Comparison of ENCODE assay signal across 29 cellular contexts in the genomic region with DNA sequence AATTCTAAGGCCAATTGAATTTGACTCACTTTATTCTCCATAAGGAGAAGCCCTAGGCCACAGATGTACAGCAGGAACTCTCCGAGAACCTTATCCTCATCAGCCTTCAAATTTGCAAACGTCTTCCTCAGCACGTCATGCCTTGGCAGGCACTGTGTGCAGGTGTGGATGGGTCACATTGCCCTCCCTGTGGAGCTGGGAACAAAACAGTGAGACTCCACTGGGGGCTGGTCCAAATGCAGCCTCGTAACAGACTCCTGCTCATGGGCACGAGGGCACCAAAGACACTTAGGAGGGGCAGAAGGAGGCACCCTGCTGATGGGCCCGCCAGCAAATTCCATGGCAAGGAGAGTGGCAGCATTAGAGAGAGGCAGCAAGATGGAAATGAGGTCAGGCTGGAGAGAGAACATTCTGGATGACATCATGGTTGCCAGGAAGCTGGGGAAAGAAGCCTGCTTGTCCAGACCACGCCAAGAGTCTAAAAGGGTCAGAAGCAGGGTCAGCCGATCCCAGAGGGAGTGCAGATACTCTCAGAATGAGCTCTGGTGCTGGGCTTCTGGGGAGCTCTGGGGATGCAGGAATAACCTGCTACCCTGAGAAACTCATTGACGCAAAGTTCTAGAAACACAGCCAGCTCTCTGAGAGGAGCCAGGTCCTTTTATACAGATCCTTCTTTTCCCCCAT.
DNase-seq lines count a peak whose midpoint lies in the region; ATAC-seq, FAIRE-seq and TF ChIP-seq lines count a peak whose summit lies in the region.
"Had no signal": no experiment of that assay in that cellular context is flagged by ENCODE, and none has a peak within 500 bp of the region (broad histone marks: within the 10 kb centered on the region; RNA-seq: fewer than 3 reads in every experiment).

No MANE protein-coding gene starts in this region.

- H3K4me3 ChIP-seq in HepG2 (replicated peaks in 1 of 3; ENCODE audit: insufficient read depth in 1 of 3, low read depth in 2 of 3, low read length in 3 of 3) = no peak overlapping the region
- H3K4me3 ChIP-seq in right lobe of liver = no peak overlapping the region
- H3K4me3 ChIP-seq: ovary, sigmoid colon, testis had no signal

- H3K9ac ChIP-seq in HepG2 (ENCODE audit: insufficient read depth, low read depth, low read length) = no peak overlapping the region

- in situ Hi-C loops in HepG2 (cut with HindIII; ENCODE audit: extremely low pct_ligation_motif_present, low pct_unique_long_range_greater_than_20kb) = no loop called here

- no peak for ATAC-seq in HepG2
- no peak for ATAC-seq in right lobe of liver
- ATAC-seq in left cardiac atrium = peak; percentile 71 to 83
- no peak for ATAC-seq in activated naive CD8-positive, alpha-beta T cell treated with anti-CD3 and anti-CD28 coated beads, Interleukin-2, amount 50 U/mL, for 24 hours
- ATAC-seq: naive thymus-derived CD4-positive, alpha-beta T cell; PC-3; stimulated activated naive CD8-positive, alpha-beta T cell treated with anti-CD3 and anti-CD28 coated beads, Interleukin-15, Interleukin-2, amounts not matched to agents 100 U/mL and 50 U/mL, for 24 hours had no signal

- intact Hi-C loops in HepG2 (cut with micrococcal nuclease; ENCODE audit: unreplicated experiment) = no loop called here
- intact Hi-C loops in right lobe of liver (cut with DNase I) = loop anchor here in 1 of 2 donors (10.0 kb wide), 1 partner anchor 313 kb away; no protein-coding TSS in a partner anchor
- intact Hi-C loops in left cardiac atrium (cut with DNase I) = no loop called here

- H3K4me2 ChIP-seq in HepG2 (ENCODE audit: low read depth, low read length) = no peak overlapping the region

- POLR2A ChIA-PET in HepG2 (lab: Yijun Ruan, JAX) = no interaction called here

- no peaks in the 10 kb centered on the region for H4K20me1 ChIP-seq in HepG2 (ENCODE audit: insufficient read depth, low read length)

- 21% methylated on average over 9 of the region's 9 CpGs for WGBS in HepG2 (ENCODE audit: low lambda C conversion rate)
- 26% methylated on average over 3 of the region's 9 CpGs for WGBS in right lobe of liver (ENCODE audit: insufficient coverage, low coverage, low lambda C conversion rate, missing lambda C conversion rate)

- H3K4me1 Mint-ChIP-seq in activated naive CD8-positive, alpha-beta T cell treated with anti-CD3 and anti-CD28 coated beads, Interleukin-2, amount 50 U/mL, for 24 hours = no peaks in the 10 kb centered on the region
- H3K4me1 Mint-ChIP-seq: CD4-positive, alpha-beta memory T cell; naive thymus-derived CD4-positive, alpha-beta T cell had no signal

- no peaks in the 10 kb centered on the region for H3K9me3 ChIP-seq in HepG2 (ENCODE audit: low read length)
- H3K9me3 ChIP-seq in right lobe of liver = no peaks in the 10 kb centered on the region
- H3K9me3 ChIP-seq: ovary, sigmoid colon, testis had no signal

- no peaks in the 10 kb centered on the region for H3K36me3 ChIP-seq in HepG2 (replicated peaks in 1 of 2; ENCODE audit: control insufficient read depth in 1 of 2, insufficient read depth in 2 of 2, low read length in 2 of 2)
- no peaks in the 10 kb centered on the region for H3K36me3 ChIP-seq in right lobe of liver
- H3K36me3 ChIP-seq: ovary, sigmoid colon had no signal

- TF ChIP-seq RAD21 in HepG2 (CRISPR knock-in tag; IDR thresholded peaks at IDR 0.05) = no peak

- no peaks in the 10 kb centered on the region for H3K9me3 Mint-ChIP-seq in activated naive CD8-positive, alpha-beta T cell treated with anti-CD3 and anti-CD28 coated beads, Interleukin-2, amount 50 U/mL, for 24 hours
- H3K9me3 Mint-ChIP-seq: activated T-helper 1 cell treated with anti-CD3 and anti-CD28 coated beads, Interleukin-12 subunit alpha, Interleukin-12 subunit beta, Interleukin-2, Interleukin-4 antibody, amounts not matched to agents 30 ng/mL and 10 ng/mL and 1 ng/mL, durations not matched to agents 14 hours and 24 hours and 36 hours; CD4-positive, alpha-beta memory T cell had no signal

- CTCF ChIA-PET in HepG2 (lab: Yijun Ruan, JAX; ENCODE audit: low intra/inter-chr PET ratio, low total read pairs) = no interaction called here

- no peak overlapping the region for H3K4me3 Mint-ChIP-seq in activated naive CD8-positive, alpha-beta T cell treated with anti-CD3 and anti-CD28 coated beads, Interleukin-2, amount 50 U/mL, for 24 hours
- H3K4me3 Mint-ChIP-seq: activated T-helper 1 cell treated with anti-CD3 and anti-CD28 coated beads, Interleukin-12 subunit alpha, Interleukin-12 subunit beta, Interleukin-2, Interleukin-4 antibody, amounts not matched to agents 30 ng/mL and 10 ng/mL and 1 ng/mL, durations not matched to agents 14 hours and 24 hours and 36 hours; CD4-positive, alpha-beta memory T cell; naive thymus-derived CD4-positive, alpha-beta T cell had no signal

- H3K27ac ChIP-seq in HepG2 (ENCODE audit: extremely low read length, insufficient read depth, low read length) = no peak overlapping the region
- no peak overlapping the region for H3K27ac ChIP-seq in right lobe of liver
- H3K27ac ChIP-seq: ovary, sigmoid colon, testis had no signal

- no TSS peak for BruUV-seq in HepG2 (replicated peaks; lab: Mats Ljungman, UMichigan)

- no peak for TF ChIP-seq CTCF in HepG2 (CRISPR knock-in tag; IDR thresholded peaks at IDR 0.05)
- TF ChIP-seq CTCF in right lobe of liver (IDR thresholded peaks at IDR 0.05) = no peak

- no peak overlapping the region for H3K27ac Mint-ChIP-seq in activated naive CD8-positive, alpha-beta T cell treated with anti-CD3 and anti-CD28 coated beads, Interleukin-2, amount 50 U/mL, for 24 hours
- H3K27ac Mint-ChIP-seq: activated T-helper 1 cell treated with anti-CD3 and anti-CD28 coated beads, Interleukin-12 subunit alpha, Interleukin-12 subunit beta, Interleukin-2, Interleukin-4 antibody, amounts not matched to agents 30 ng/mL and 10 ng/mL and 1 ng/mL, durations not matched to agents 14 hours and 24 hours and 36 hours; CD4-positive, alpha-beta memory T cell had no signal

- no peaks in the 10 kb centered on the region for H3K79me2 ChIP-seq in HepG2 (ENCODE audit: insufficient read depth, low read length)

- no peaks in the 10 kb centered on the region for H3K36me3 Mint-ChIP-seq in activated naive CD8-positive, alpha-beta T cell treated with anti-CD3 and anti-CD28 coated beads, Interleukin-2, amount 50 U/mL, for 24 hours (ENCODE audit: low read depth)
- H3K36me3 Mint-ChIP-seq: CD4-positive, alpha-beta memory T cell; naive thymus-derived CD4-positive, alpha-beta T cell had no signal

- TF ChIP-seq EP300 in HepG2 (IDR thresholded peaks at IDR 0.05; ENCODE audit: low read depth in 2 of 2, low read length in 2 of 2) (no peak), HepG2 (CRISPR knock-in tag; IDR thresholded peaks at IDR 0.05; ENCODE audit: borderline replicate concordance) (no peak)

- no peaks in the 10 kb centered on the region; the same call in 1 of the 2 replicates for H3K4me1 ChIP-seq in HepG2 (ENCODE audit: insufficient read depth, low read length)
- H3K4me1 ChIP-seq in right lobe of liver = no peaks in the 10 kb centered on the region
- H3K4me1 ChIP-seq: sigmoid colon, testis had no signal

- no peak for FAIRE-seq in HepG2 (lab: Jason Lieb, UNC)
- FAIRE-seq: A204.1, GM12892, H1, urothelium cell line had no signal

- no peak overlapping the region for H2AFZ ChIP-seq in HepG2 (ENCODE audit: low read length)

- DNase-seq in HepG2 (ENCODE audit: low spot score) = no peak
- DNase-seq in right lobe of liver = no peak
- peak; percentile 62 for DNase-seq in left cardiac atrium
- DNase-seq in pons (ENCODE audit: low spot score) = peak; percentile 14
- DNase-seq in kidney glomerular epithelial cell (lab: John Stamatoyannopoulos, UW) = no peak
- DNase-seq in activated naive CD8-positive, alpha-beta T cell treated with anti-CD3 and anti-CD28 coated beads, Interleukin-2, amount 50 U/mL, for 24 hours = no peak
- no peak for DNase-seq in NCI-H1105 (lab: John Stamatoyannopoulos, UW)
- no peak for DNase-seq in NCI-H2029 (lab: John Stamatoyannopoulos, UW)
- DNase-seq: activated CD4-positive, alpha-beta T cell treated with anti-CD3 and anti-CD28 coated beads, Interleukin-2, amount 50 U/mL, for 1 hour; activated naive CD4-positive, alpha-beta T cell treated with anti-CD3 and anti-CD28 coated beads, Interleukin-2, amount 50 U/mL, for 16 hours; CD4-positive, alpha-beta memory T cell; cortex of kidney; EL; foreskin melanocyte; midbrain; naive thymus-derived CD4-positive, alpha-beta T cell; NCI-H2171 treated with DMSO at 0.1 percent for 48 hours; NCI-H510A treated with DMSO at 0.1 percent for 48 hours; NK-92 treated with Interleukin-12 subunit alpha and Interleukin-12 subunit beta, amount 100 ng/mL, for 24 hours; PC-3; sigmoid colon; stimulated activated naive CD8-positive, alpha-beta T cell treated with anti-CD3 and anti-CD28 coated beads, Interleukin-15, Interleukin-2, amounts not matched to agents 100 U/mL and 50 U/mL, for 24 hours; testis had no signal

- H3K27me3 ChIP-seq in HepG2 (ENCODE audit: control insufficient read depth in 1 of 2, insufficient read depth in 2 of 2, low read length in 2 of 2) = no peaks in the 10 kb centered on the region; a peak in 2 of 5 replicates
- H3K27me3 ChIP-seq in right lobe of liver = no peaks in the 10 kb centered on the region
- H3K27me3 ChIP-seq: ovary, sigmoid colon, testis had no signal

- H3K27me3 Mint-ChIP-seq in activated naive CD8-positive, alpha-beta T cell treated with anti-CD3 and anti-CD28 coated beads, Interleukin-2, amount 50 U/mL, for 24 hours = peaks cover 8% of the 10 kb centered on the region

- TF ChIP-seq POLR2A in HepG2 (IDR thresholded peaks at IDR 0.05; ENCODE audit: insufficient read depth in 1 of 2, low read depth in 2 of 2, low read length in 2 of 2) = no peak
- no peak for TF ChIP-seq POLR2A in right lobe of liver (IDR thresholded peaks at IDR 0.05)

TF ChIP-seq in HepG2, 621 proteins besides CTCF, POLR2A, EP300 and RAD21:
- TF ChIP-seq MAFK (conservative IDR thresholded peaks at IDR 0.05 in 1 of 2, IDR thresholded peaks at IDR 0.05 in 1 of 2; ENCODE audit: low read length in 2 of 2) = no peak
- no peak for TF ChIP-seq KLF15 (CRISPR knock-in tag; IDR thresholded peaks at IDR 0.05; ENCODE audit: borderline replicate concordance)
- peak; percentile 10; the same call in 1 of the 2 replicates for TF ChIP-seq RFX5 (IDR thresholded peaks at IDR 0.05; ENCODE audit: low read depth, low read length)
- no peak for TF ChIP-seq HNF4A (CRISPR knock-in tag; IDR thresholded peaks at IDR 0.05)
- no peak for TF ChIP-seq MTF1 (CRISPR knock-in tag; IDR thresholded peaks at IDR 0.05)
- TF ChIP-seq ATF7 (IDR thresholded peaks at IDR 0.05) = peak; percentile 28; the same call in 1 of the 2 replicates
- no peak for TF ChIP-seq ATF7 (CRISPR knock-in tag; IDR thresholded peaks at IDR 0.05)
- TF ChIP-seq PAF1 (CRISPR knock-in tag; IDR thresholded peaks at IDR 0.05) = no peak
- TF ChIP-seq ZFP62 (CRISPR knock-in tag; IDR thresholded peaks at IDR 0.05) = no peak
- no peak for TF ChIP-seq PRPF4 (IDR thresholded peaks at IDR 0.05; ENCODE audit: low read depth, low read length, poor library complexity, severe bottlenecking)

Comparison
In these comparisons a context has a peak if more than half of its experiments do, and no peak if none do; other contexts are left out.
1. ATAC-seq: peak in left cardiac atrium (2 of 2); none in HepG2 (single experiment), right lobe of liver (0 of 4) and activated naive CD8-positive, alpha-beta T cell treated with anti-CD3 and anti-CD28 coated beads, Interleukin-2, amount 50 U/mL, for 24 hours (single experiment).
2. DNase-seq: peak in left cardiac atrium (single experiment) and pons (single experiment); none in HepG2 (single experiment), right lobe of liver (0 of 3), kidney glomerular epithelial cell (single experiment), activated naive CD8-positive, alpha-beta T cell treated with anti-CD3 and anti-CD28 coated beads, Interleukin-2, amount 50 U/mL, for 24 hours (single experiment), NCI-H1105 (single experiment) and NCI-H2029 (single experiment).